14 cellular contexts compared by ENCODE assay signal in genomic region chr20:56710577-56711465, GRCh38.
DNase-seq lines count a peak whose midpoint lies in the region; ATAC-seq, FAIRE-seq and TF ChIP-seq lines count a peak whose summit lies in the region.
"Had no signal": no experiment of that assay in that cellular context is flagged by ENCODE, and none has a peak within 500 bp of the region (broad histone marks: within the 10 kb centered on the region; RNA-seq: fewer than 3 reads in every experiment).

No MANE protein-coding gene starts in this region.

- BruUV-seq in mammary epithelial cell (replicated peaks; lab: Mats Ljungman, UMichigan), result no TSS peak

- FAIRE-seq in small intestine (lab: Jason Lieb, UNC), result no peak

- no peaks in the 10 kb centered on the region for H4K20me1 ChIP-seq in mammary epithelial cell (ENCODE audit: insufficient read depth, low read length)

- H3K79me2 ChIP-seq in mammary epithelial cell (ENCODE audit: insufficient read depth, low read length), result no peaks in the 10 kb centered on the region
- H3K79me2 ChIP-seq: parathyroid adenoma had no signal

- H3K36me3 ChIP-seq in mammary epithelial cell (ENCODE audit: insufficient read depth, low read length), result no peaks in the 10 kb centered on the region
- H3K36me3 ChIP-seq in ovary, result no peaks in the 10 kb centered on the region
- no peaks in the 10 kb centered on the region for H3K36me3 ChIP-seq in small intestine (ENCODE audit: control insufficient read depth in 2 of 2, insufficient read depth in 2 of 2, low read length in 2 of 2)
- H3K36me3 ChIP-seq: SJSA1 had no signal

- dilution Hi-C loops in mammary epithelial cell (cut with HindIII; ENCODE audit: low sequenced_read_pairs), result no loop called here

- no peak overlapping the region for H3K4me3 ChIP-seq in mammary epithelial cell (replicated peaks in 1 of 3; ENCODE audit: insufficient read depth in 1 of 3, low read depth in 2 of 3, low read length in 3 of 3)
- no peak overlapping the region for H3K4me3 ChIP-seq in ovary
- no peak overlapping the region for H3K4me3 ChIP-seq in small intestine (ENCODE audit: low read depth in 1 of 2, low read length in 2 of 2)
- H3K4me3 ChIP-seq: SJSA1 had no signal

- no peak for TF ChIP-seq EP300 in ovary (IDR thresholded peaks at IDR 0.05)

- DNase-seq in Daoy (ENCODE audit: low read depth) (peak; percentile 30), M059J (ENCODE audit: low read depth) (peak; percentile 66), mammary epithelial cell (peak; percentile 50), kidney tubule cell (ENCODE audit: low spot score) (peak; percentile 29), NCI-H187 (lab: John Stamatoyannopoulos, UW) (no peak), ovary (no peak), small intestine (no peak)
- DNase-seq: activated CD8-positive, alpha-beta T cell treated with anti-CD3 and anti-CD28 coated beads for 36 hours; activated effector memory CD4-positive, alpha-beta T cell treated with anti-CD3 and anti-CD28 coated beads, Interleukin-2, amount 50 U/mL, for 16 hours; glutamatergic neuron; NCI-H2081 had no signal

- H2AFZ ChIP-seq in mammary epithelial cell (ENCODE audit: low read depth, low read length), result no peak overlapping the region
- H2AFZ ChIP-seq: parathyroid adenoma had no signal

- H3K4me1 ChIP-seq in mammary epithelial cell (ENCODE audit: insufficient read depth, low read length), result no peaks in the 10 kb centered on the region
- H3K4me1 ChIP-seq in ovary (ENCODE audit: insufficient read depth), result no peaks in the 10 kb centered on the region
- no peaks in the 10 kb centered on the region for H3K4me1 ChIP-seq in small intestine (ENCODE audit: control insufficient read depth in 2 of 2, insufficient read depth in 1 of 2, low read depth in 1 of 2, low read length in 1 of 2)
- H3K4me1 ChIP-seq: parathyroid adenoma had no signal

- in situ Hi-C loops in mammary epithelial cell (cut with MboI; ENCODE audit: low sequenced_read_pairs in 2 of 2), result no loop called here

- no peak overlapping the region for H3K9ac ChIP-seq in mammary epithelial cell (ENCODE audit: insufficient read depth, low read length)
- H3K9ac ChIP-seq: parathyroid adenoma had no signal

- 64% methylated on average over 6 of the region's 8 CpGs for WGBS in mammary epithelial cell (ENCODE audit: low coverage, missing lambda C conversion rate)
- 37 to 50% (median 42%) methylated on average over 8 of the region's 8 CpGs for WGBS in ovary, 3 donors
- 31 to 45% (median 36%) methylated on average over 8 of the region's 8 CpGs for WGBS in small intestine, 3 donors

- no peak for TF ChIP-seq CTCF in mammary epithelial cell (conservative IDR thresholded peaks at IDR 0.05 in 1 of 2, IDR thresholded peaks at IDR 0.05 in 1 of 2; ENCODE audit: extremely low read depth in 1 of 2, insufficient read depth in 1 of 2, low read depth in 1 of 2, low read length in 2 of 2)
- no peak for TF ChIP-seq CTCF in ovary (IDR thresholded peaks at IDR 0.05)

- no peaks in the 10 kb centered on the region for H3K9me3 ChIP-seq in mammary epithelial cell (replicated peaks; ENCODE audit: insufficient read depth, low read length)
- peaks cover 0 to 7% of the 10 kb centered on the region in 2 donors for H3K9me3 ChIP-seq in ovary
- H3K9me3 ChIP-seq in small intestine (ENCODE audit: control insufficient read depth, low read depth), result no peaks in the 10 kb centered on the region
- H3K9me3 ChIP-seq: SJSA1 had no signal

- no peak for TF ChIP-seq POLR2A in ovary (IDR thresholded peaks at IDR 0.05)

- H3K27ac ChIP-seq in mammary epithelial cell (ENCODE audit: insufficient read depth, low read depth, low read length) (no peak overlapping the region), ovary (no peak overlapping the region), small intestine (ENCODE audit: low read depth in 1 of 2, low read length in 1 of 2) (no peak overlapping the region)
- H3K27ac ChIP-seq: parathyroid adenoma, SJSA1 had no signal

- ATAC-seq in GM21390 (IDR thresholded peaks at IDR 0.05; ENCODE audit: unreplicated experiment), result no peak
- ATAC-seq: activated CD8-positive, alpha-beta T cell treated with anti-CD3 and anti-CD28 coated beads for 36 hours had no signal

- CTCF ChIA-PET in mammary epithelial cell (lab: Charles Lee; ENCODE audit: low non-redundant PET), result interaction anchor here (0.5 to 0.6 kb wide), 2 partner anchors 105 to 1365 kb away, joined by 3 to 4 read pairs; no protein-coding TSS in a partner anchor

- intact Hi-C loops in mammary epithelial cell (cut with micrococcal nuclease) (loop anchor here (10.0 kb wide), 2 partner anchors 164 to 264 kb away; no protein-coding TSS in a partner anchor), ovary (cut with DNase I) (no loop called here)

- no peak overlapping the region for H3K4me2 ChIP-seq in mammary epithelial cell (ENCODE audit: insufficient read depth, low read depth, low read length)

- H3K27me3 ChIP-seq in mammary epithelial cell (ENCODE audit: insufficient read depth, low read length) (no peaks in the 10 kb centered on the region), ovary (no peaks in the 10 kb centered on the region), small intestine (ENCODE audit: control insufficient read depth in 2 of 2, insufficient read depth in 2 of 2, low read length in 2 of 2) (no peaks in the 10 kb centered on the region)
- H3K27me3 ChIP-seq: SJSA1 had no signal

Comparison
In these comparisons a context has a peak if more than half of its experiments do, and no peak if none do; other contexts are left out.
1. DNase-seq: peak in Daoy (single experiment), M059J (single experiment), mammary epithelial cell (single experiment) and kidney tubule cell (single experiment); none in NCI-H187 (0 of 2), ovary (0 of 5) and small intestine (single experiment).